16 cellular contexts compared by ENCODE assay signal in the genomic region with DNA sequence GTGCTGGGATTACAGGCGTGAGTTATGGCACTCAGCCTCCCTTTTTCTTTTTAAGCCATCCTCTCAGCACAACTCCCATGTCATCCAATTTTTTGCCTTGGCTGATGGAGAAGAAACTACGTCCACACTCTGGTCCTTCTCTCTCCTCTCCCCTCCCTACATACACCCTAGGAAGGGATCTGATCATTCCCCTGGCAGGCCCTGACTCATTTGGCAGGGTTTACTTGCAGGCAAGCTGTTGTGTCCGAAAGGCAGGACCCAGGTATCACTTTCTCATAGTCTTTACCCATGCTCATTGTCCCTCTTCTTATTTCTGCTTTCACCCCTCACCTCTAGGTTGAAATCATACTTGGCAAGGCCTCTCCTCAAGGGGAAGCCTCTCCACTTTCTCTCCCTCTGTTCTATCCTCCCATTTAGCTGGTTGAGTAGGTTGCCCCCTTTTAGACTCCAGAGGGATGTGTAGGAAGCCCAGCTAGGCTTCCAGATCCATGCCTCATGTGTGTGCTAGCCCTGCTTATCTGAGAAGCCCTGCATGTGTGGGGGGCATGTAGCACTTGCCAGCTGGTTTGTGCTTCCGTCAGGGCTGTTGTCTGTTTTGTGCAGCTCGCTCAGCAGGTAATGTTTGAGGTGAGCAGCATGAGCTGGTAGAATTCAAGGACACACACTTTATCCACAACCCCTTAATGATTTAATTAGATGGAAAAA. TPM values are rescaled to one million over a fixed set of nuclear protein-coding genes. Genes with fewer than 3 reads are reported as not detected.
A peak's percentile ranks its signal among the peaks of the same experiment; 100 is the strongest.
DNase-seq lines count a peak whose midpoint lies in the region; ATAC-seq and TF ChIP-seq lines count a peak whose summit lies in the region.
"Had no signal": no experiment of that assay in that cellular context is flagged by ENCODE, and none has a peak within 500 bp of the region (broad histone marks: within the 10 kb centered on the region; RNA-seq: fewer than 3 reads in every experiment).

No MANE protein-coding gene starts in this region.

- H3K27me3 Mint-ChIP-seq in neural crest cell (ENCODE audit: low read depth), result no peaks in the 10 kb centered on the region

- H3K9me3 Mint-ChIP-seq in neural crest cell, result no peaks in the 10 kb centered on the region

- peak overlapping the region; percentile 5 for H3K9ac ChIP-seq in HUES6 (ENCODE audit: low read length)

- H3K36me3 Mint-ChIP-seq in neural crest cell (ENCODE audit: low read depth), result no peaks in the 10 kb centered on the region

- H3K4me1 Mint-ChIP-seq in neural crest cell, result peaks cover 62% of the 10 kb centered on the region

- H3K9me3 ChIP-seq in HUES6 (ENCODE audit: control insufficient read depth, insufficient read depth, low read depth, low read length), result no peaks in the 10 kb centered on the region

- peaks cover 2% of the 10 kb centered on the region; the same call in 1 of the 2 replicates for H3K27me3 ChIP-seq in HUES6 (ENCODE audit: control insufficient read depth, insufficient read depth, low read length)

- TF ChIP-seq CTCF in neural crest cell (conservative IDR thresholded peaks at IDR 0.05), result no peak

- peak overlapping the region; percentile 25 for H3K27ac Mint-ChIP-seq in neural crest cell (ENCODE audit: unreplicated experiment)

- peaks cover 35% of the 10 kb centered on the region for H3K4me1 ChIP-seq in HUES6 (ENCODE audit: control insufficient read depth, insufficient read depth, low read length)

- H3K4me3 ChIP-seq in HUES6 (ENCODE audit: low read depth, low read length), result no peak overlapping the region
- H3K4me3 ChIP-seq: SK-N-MC had no signal

- H3K27ac ChIP-seq in HUES6 (ENCODE audit: low read depth, low read length), result no peak overlapping the region
- H3K27ac ChIP-seq: SK-N-MC had no signal

- ATAC-seq in GM19351 (IDR thresholded peaks at IDR 0.05; ENCODE audit: unreplicated experiment), result no peak
- ATAC-seq in GM19324 (IDR thresholded peaks at IDR 0.05; ENCODE audit: low FRiP score, unreplicated experiment), result no peak

- no peaks in the 10 kb centered on the region for H3K36me3 ChIP-seq in HUES6 (ENCODE audit: control insufficient read depth, insufficient read depth, low read length)

- DNase-seq in COR-L47 (lab: John Stamatoyannopoulos, UW) (peak; percentile 38), cerebellar cortex (ENCODE audit: low spot score) (peak; percentile 80), neural crest cell (ENCODE audit: low read depth, low spot score) (no peak), NK-92 (lab: John Stamatoyannopoulos, UW; ENCODE audit: unreplicated experiment) (no peak)
- DNase-seq: DND-41, HCEC 1CT, KBM-7, NCI-H1105, NCI-H187 treated with DMSO at 0.1 percent for 48 hours, NCI-H526, OCI-M1, SHP77 had no signal

- peak overlapping the region; percentile 56 for H3K4me3 Mint-ChIP-seq in neural crest cell

RNA-seq across cellular contexts. Expression of gene GPR19, which starts 14.8 kb away (rescaled TPM):
- 19.1 and 21.8 TPM in 2 replicates for total RNA-seq in neural crest cell

RNA-seq across cellular contexts. Expression of gene CDKN1B, which starts 36.0 kb away (rescaled TPM):
- total RNA-seq in neural crest cell, result 47.9 and 52.5 TPM in 2 replicates

Comparison
In these comparisons a context has a peak if more than half of its experiments do, and no peak if none do; other contexts are left out.
1. DNase-seq: peak in COR-L47 (single experiment) and cerebellar cortex (single experiment); none in neural crest cell (single experiment) and NK-92 (single experiment).